In the genomic region with DNA sequence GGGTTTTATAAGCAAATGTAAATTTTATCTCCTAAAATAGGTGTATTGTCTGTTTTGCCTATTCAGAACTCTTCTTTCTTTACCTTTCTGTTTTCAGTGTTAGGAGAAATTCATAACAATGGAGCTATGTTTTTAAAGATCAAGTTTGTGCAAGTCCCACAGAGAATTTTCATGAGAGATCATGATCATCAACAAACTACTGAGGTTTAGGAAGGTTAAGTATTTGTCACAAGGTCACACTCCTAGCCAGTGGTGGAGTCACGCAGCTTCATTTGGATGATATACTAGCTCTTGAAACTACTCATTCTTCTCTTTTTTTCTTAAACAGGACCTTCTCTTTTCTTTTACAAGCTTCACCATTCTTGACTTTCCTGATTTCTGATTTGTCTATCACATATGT, we compare ENCODE assay signal across 2 cellular contexts.
TF ChIP-seq lines count a peak whose summit lies in the region.

No MANE protein-coding gene starts in this region.

TF ChIP-seq in IMR-90, 13 proteins besides CTCF, POLR2A, EP300 and RAD21 (continued from another document):
- no peak for TF ChIP-seq MAFK (IDR thresholded peaks at IDR 0.05; ENCODE audit: low read depth, low read length)
- no peak for TF ChIP-seq FOS (IDR thresholded peaks at IDR 0.05; ENCODE audit: low read depth, low read length)
- TF ChIP-seq MAZ (IDR thresholded peaks at IDR 0.05; ENCODE audit: borderline replicate concordance, low read depth, low read length) = no peak
- TF ChIP-seq RCOR1 (IDR thresholded peaks at IDR 0.05; ENCODE audit: insufficient replicate concordance, low read length) = no peak

TF ChIP-seq in WTC11, 78 proteins besides CTCF, POLR2A, EP300 and RAD21 (continued from another document):
- TF ChIP-seq, protein P1, sequence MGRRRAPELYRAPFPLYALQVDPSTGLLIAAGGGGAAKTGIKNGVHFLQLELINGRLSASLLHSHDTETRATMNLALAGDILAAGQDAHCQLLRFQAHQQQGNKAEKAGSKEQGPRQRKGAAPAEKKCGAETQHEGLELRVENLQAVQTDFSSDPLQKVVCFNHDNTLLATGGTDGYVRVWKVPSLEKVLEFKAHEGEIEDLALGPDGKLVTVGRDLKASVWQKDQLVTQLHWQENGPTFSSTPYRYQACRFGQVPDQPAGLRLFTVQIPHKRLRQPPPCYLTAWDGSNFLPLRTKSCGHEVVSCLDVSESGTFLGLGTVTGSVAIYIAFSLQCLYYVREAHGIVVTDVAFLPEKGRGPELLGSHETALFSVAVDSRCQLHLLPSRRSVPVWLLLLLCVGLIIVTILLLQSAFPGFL (CRISPR knock-in tag; IDR thresholded peaks at IDR 0.05; ENCODE audit: borderline replicate concordance) = no peak
- TF ChIP-seq FOXP1 (CRISPR knock-in tag; IDR thresholded peaks at IDR 0.05; ENCODE audit: borderline replicate concordance) = no peak
- TF ChIP-seq TEAD4 (CRISPR knock-in tag; IDR thresholded peaks at IDR 0.05) = no peak
- TF ChIP-seq, protein P2, sequence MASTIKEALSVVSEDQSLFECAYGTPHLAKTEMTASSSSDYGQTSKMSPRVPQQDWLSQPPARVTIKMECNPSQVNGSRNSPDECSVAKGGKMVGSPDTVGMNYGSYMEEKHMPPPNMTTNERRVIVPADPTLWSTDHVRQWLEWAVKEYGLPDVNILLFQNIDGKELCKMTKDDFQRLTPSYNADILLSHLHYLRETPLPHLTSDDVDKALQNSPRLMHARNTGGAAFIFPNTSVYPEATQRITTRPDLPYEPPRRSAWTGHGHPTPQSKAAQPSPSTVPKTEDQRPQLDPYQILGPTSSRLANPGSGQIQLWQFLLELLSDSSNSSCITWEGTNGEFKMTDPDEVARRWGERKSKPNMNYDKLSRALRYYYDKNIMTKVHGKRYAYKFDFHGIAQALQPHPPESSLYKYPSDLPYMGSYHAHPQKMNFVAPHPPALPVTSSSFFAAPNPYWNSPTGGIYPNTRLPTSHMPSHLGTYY (CRISPR knock-in tag; IDR thresholded peaks at IDR 0.05) = no peak
- TF ChIP-seq ATF1 (CRISPR knock-in tag; IDR thresholded peaks at IDR 0.05) = no peak
- no peak for TF ChIP-seq KAT7 (CRISPR knock-in tag; IDR thresholded peaks at IDR 0.05; ENCODE audit: borderline replicate concordance)
- TF ChIP-seq, protein P3, sequence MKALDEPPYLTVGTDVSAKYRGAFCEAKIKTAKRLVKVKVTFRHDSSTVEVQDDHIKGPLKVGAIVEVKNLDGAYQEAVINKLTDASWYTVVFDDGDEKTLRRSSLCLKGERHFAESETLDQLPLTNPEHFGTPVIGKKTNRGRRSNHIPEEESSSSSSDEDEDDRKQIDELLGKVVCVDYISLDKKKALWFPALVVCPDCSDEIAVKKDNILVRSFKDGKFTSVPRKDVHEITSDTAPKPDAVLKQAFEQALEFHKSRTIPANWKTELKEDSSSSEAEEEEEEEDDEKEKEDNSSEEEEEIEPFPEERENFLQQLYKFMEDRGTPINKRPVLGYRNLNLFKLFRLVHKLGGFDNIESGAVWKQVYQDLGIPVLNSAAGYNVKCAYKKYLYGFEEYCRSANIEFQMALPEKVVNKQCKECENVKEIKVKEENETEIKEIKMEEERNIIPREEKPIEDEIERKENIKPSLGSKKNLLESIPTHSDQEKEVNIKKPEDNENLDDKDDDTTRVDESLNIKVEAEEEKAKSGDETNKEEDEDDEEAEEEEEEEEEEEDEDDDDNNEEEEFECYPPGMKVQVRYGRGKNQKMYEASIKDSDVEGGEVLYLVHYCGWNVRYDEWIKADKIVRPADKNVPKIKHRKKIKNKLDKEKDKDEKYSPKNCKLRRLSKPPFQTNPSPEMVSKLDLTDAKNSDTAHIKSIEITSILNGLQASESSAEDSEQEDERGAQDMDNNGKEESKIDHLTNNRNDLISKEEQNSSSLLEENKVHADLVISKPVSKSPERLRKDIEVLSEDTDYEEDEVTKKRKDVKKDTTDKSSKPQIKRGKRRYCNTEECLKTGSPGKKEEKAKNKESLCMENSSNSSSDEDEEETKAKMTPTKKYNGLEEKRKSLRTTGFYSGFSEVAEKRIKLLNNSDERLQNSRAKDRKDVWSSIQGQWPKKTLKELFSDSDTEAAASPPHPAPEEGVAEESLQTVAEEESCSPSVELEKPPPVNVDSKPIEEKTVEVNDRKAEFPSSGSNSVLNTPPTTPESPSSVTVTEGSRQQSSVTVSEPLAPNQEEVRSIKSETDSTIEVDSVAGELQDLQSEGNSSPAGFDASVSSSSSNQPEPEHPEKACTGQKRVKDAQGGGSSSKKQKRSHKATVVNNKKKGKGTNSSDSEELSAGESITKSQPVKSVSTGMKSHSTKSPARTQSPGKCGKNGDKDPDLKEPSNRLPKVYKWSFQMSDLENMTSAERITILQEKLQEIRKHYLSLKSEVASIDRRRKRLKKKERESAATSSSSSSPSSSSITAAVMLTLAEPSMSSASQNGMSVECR (CRISPR knock-in tag; IDR thresholded peaks at IDR 0.05; ENCODE audit: borderline replicate concordance) = no peak
- TF ChIP-seq, protein P4, sequence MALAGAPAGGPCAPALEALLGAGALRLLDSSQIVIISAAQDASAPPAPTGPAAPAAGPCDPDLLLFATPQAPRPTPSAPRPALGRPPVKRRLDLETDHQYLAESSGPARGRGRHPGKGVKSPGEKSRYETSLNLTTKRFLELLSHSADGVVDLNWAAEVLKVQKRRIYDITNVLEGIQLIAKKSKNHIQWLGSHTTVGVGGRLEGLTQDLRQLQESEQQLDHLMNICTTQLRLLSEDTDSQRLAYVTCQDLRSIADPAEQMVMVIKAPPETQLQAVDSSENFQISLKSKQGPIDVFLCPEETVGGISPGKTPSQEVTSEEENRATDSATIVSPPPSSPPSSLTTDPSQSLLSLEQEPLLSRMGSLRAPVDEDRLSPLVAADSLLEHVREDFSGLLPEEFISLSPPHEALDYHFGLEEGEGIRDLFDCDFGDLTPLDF (CRISPR knock-in tag; IDR thresholded peaks at IDR 0.05) = no peak
- TF ChIP-seq ZNF416 (CRISPR knock-in tag; IDR thresholded peaks at IDR 0.05) = no peak
- TF ChIP-seq, protein P5, sequence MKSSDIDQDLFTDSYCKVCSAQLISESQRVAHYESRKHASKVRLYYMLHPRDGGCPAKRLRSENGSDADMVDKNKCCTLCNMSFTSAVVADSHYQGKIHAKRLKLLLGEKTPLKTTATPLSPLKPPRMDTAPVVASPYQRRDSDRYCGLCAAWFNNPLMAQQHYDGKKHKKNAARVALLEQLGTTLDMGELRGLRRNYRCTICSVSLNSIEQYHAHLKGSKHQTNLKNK (CRISPR knock-in tag; IDR thresholded peaks at IDR 0.05) = no peak
- TF ChIP-seq NR2C2 (CRISPR knock-in tag; IDR thresholded peaks at IDR 0.05) = no peak
